In the genomic region with DNA sequence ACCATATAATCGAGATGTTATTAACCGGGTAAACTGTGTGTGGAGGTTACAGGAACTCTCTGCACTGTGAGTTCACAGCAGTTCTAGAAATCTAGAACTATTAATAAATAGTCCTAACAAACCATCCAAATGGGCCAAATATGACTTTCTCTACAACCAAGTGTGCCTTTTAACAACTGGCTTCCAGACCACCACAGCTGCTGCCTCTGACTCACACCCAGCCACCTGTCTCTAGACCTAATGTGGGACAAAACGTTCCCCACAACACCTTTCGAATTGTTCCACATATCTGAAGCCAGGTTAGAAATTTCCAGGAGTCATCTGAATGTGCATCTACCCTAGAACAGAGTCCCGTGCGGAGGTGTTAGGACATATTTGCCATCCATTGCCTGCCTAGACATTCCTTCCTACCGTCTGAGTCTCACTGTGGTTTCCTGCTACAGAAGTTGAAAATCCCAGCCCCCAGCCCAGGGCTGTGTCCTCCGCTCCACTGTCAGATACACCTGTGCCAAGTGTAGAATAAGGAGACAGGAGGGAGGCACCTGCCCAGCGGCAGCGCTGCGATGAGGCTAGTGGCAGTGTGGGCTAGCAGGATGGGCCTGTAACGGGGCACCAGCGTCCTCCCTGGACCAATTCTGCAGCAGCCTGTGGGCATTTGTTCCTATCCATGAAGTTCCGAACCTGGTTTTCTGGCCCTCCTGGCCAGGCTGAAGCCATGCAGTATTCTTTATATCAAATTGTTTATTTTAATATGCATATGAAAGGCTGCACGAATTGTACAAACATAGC, we compare ENCODE assay signal across 19 cellular contexts.
"Had no signal": no experiment of that assay in that cellular context is flagged by ENCODE, and none has a peak within 500 bp of the region (broad histone marks: within the 10 kb centered on the region; RNA-seq: fewer than 3 reads in every experiment).

No MANE protein-coding gene starts in this region.

- H3K27ac ChIP-seq: coronary artery, heart left ventricle, neutrophil, right atrium auricular region, sigmoid colon, stomach, thoracic aorta, transverse colon had no signal

- H3K4me1 ChIP-seq: sigmoid colon, stomach, transverse colon had no signal

- ATAC-seq: heart left ventricle had no signal

- H3K9me3 ChIP-seq: heart left ventricle, neutrophil, right atrium auricular region, sigmoid colon, stomach, thoracic aorta, transverse colon had no signal

- H3K4me3 ChIP-seq: coronary artery, heart left ventricle, right atrium auricular region, sigmoid colon, stomach, thoracic aorta, transverse colon had no signal

- H3K27me3 ChIP-seq: heart left ventricle, right atrium auricular region, sigmoid colon, stomach, transverse colon had no signal

- H3K36me3 ChIP-seq: heart left ventricle, neutrophil, right atrium auricular region, sigmoid colon, stomach, thoracic aorta, transverse colon had no signal

- DNase-seq: effector CD4-positive, alpha-beta T cell; endodermal cell; erythroblast; foreskin melanocyte; heart left ventricle; hippocampal formation; kidney glomerular epithelial cell; naive B cell; sigmoid colon; small intestine; stimulated activated CD4-positive, alpha-beta T cell treated with anti-CD3 and anti-CD28 coated beads, Interleukin-12 subunit alpha, Interleukin-12 subunit beta, amount 100 ng/mL, for 4 hours; stimulated activated naive CD4-positive, alpha-beta T cell; stomach; substantia nigra; transverse colon had no signal
